13 cellular contexts compared by ENCODE assay signal in genomic region chr7:143300959-143301617, GRCh38. TPM values are rescaled to one million over a fixed set of nuclear protein-coding genes. Genes with fewer than 3 reads are reported as not detected.
DNase-seq lines count a peak whose midpoint lies in the region; ATAC-seq and TF ChIP-seq lines count a peak whose summit lies in the region.
"Had no signal": no experiment of that assay in that cellular context is flagged by ENCODE, and none has a peak within 500 bp of the region (broad histone marks: within the 10 kb centered on the region; RNA-seq: fewer than 3 reads in every experiment).

No MANE protein-coding gene starts in this region.

- no TSS peak for BruUV-seq in PC-9 (replicated peaks; lab: Mats Ljungman, UMichigan)

- no peaks in the 10 kb centered on the region for H3K79me2 ChIP-seq in PC-9 (ENCODE audit: low read depth)

- 0 out of 2 replicates have a peak, but pooled peaks cover 4% of the 10 kb centered on the region for H4K20me1 ChIP-seq in PC-9 (ENCODE audit: insufficient read depth)

- no peak for TF ChIP-seq POLR2A in spleen (IDR thresholded peaks at IDR 0.05)

- peak overlapping the region; percentile 19; the same call in 1 of the 2 replicates for H3K27ac ChIP-seq in PC-9
- peak overlapping the region in 6 of 8 donors; percentile 18 to 84 (median 72) for H3K27ac ChIP-seq in spleen
- H3K27ac ChIP-seq in endodermal cell (ENCODE audit: low read depth, low read length) = no peak overlapping the region

- H3K4me1 ChIP-seq in PC-9 (replicated peaks; ENCODE audit: insufficient read depth) (no peaks in the 10 kb centered on the region), spleen (peaks cover 0 to 63% (median 24%) of the 10 kb centered on the region in 6 donors), endodermal cell (ENCODE audit: control insufficient read depth, insufficient read depth, low read length) (no peaks in the 10 kb centered on the region)

- H3K9me3 ChIP-seq in PC-9 (ENCODE audit: insufficient read depth, low read depth) (no peaks in the 10 kb centered on the region), spleen (no peaks in the 10 kb centered on the region), endodermal cell (ENCODE audit: control insufficient read depth, low read length) (no peaks in the 10 kb centered on the region)

- POLR2A ChIA-PET in PC-9 (lab: Charles Lee; ENCODE audit: unreplicated experiment) = interaction anchor here (0.6 to 0.8 kb wide), 3 partner anchors 26 to 435 kb away, joined by 3 to 21 read pairs (median 10); no protein-coding TSS in a partner anchor

- no peak for ATAC-seq in HG03457 (IDR thresholded peaks at IDR 0.05; ENCODE audit: unreplicated experiment)

- TF ChIP-seq CTCF in PC-9 (conservative IDR thresholded peaks at IDR 0.05) (no peak), spleen (IDR thresholded peaks at IDR 0.05 in 8 of 11, conservative IDR thresholded peaks at IDR 0.05 in 3 of 11) (no peak), endodermal cell (conservative IDR thresholded peaks at IDR 0.05) (no peak)

- no peak overlapping the region for H3K4me3 ChIP-seq in PC-9
- H3K4me3 ChIP-seq in spleen = peak overlapping the region in 1 of 8 donors; percentile 1
- H3K4me3 ChIP-seq in endodermal cell (ENCODE audit: low read length) = no peak overlapping the region

- H3K4me1 Mint-ChIP-seq in dendritic cell treated with granulocyte-macrophage colony-stimulating factor and Interleukin-4, amounts not matched to agents 40 ng/mL and 50 ng/mL, for 4 days (ENCODE audit: low read depth) = peaks cover 60% of the 10 kb centered on the region
- H3K4me1 Mint-ChIP-seq in endodermal cell = no peaks in the 10 kb centered on the region

- CTCF ChIA-PET in PC-9 (lab: Charles Lee) = no interaction called here

- no peaks in the 10 kb centered on the region for H3K27me3 Mint-ChIP-seq in dendritic cell treated with granulocyte-macrophage colony-stimulating factor and Interleukin-4, amounts not matched to agents 40 ng/mL and 50 ng/mL, for 4 days
- no peaks in the 10 kb centered on the region for H3K27me3 Mint-ChIP-seq in endodermal cell (ENCODE audit: insufficient read depth)

- no peaks in the 10 kb centered on the region for H3K9me2 ChIP-seq in PC-9 (ENCODE audit: insufficient read depth)

- intact Hi-C loops in PC-9 (cut with micrococcal nuclease; ENCODE audit: unreplicated experiment) (loop anchor here (1.0 kb wide), 1 partner anchor 61 kb away; no protein-coding TSS in a partner anchor), spleen (cut with DNase I; ENCODE audit: low total_unique reads) (loop anchor here (5.0 kb wide), 1 partner anchor 59 kb away; no protein-coding TSS in a partner anchor)
- intact Hi-C loops in dendritic cell treated with granulocyte-macrophage colony-stimulating factor and Interleukin-4, amounts not matched to agents 40 ng/mL and 50 ng/mL, for 4 days (cut with micrococcal nuclease) = loop anchor here (10.0 kb wide), 1 partner anchor 296 kb away; no protein-coding TSS in a partner anchor

- no peaks in the 10 kb centered on the region for H3K9me3 Mint-ChIP-seq in dendritic cell treated with granulocyte-macrophage colony-stimulating factor and Interleukin-4, amounts not matched to agents 40 ng/mL and 50 ng/mL, for 4 days
- no peaks in the 10 kb centered on the region for H3K9me3 Mint-ChIP-seq in endodermal cell
- H3K9me3 Mint-ChIP-seq: natural killer cell had no signal

- 43 to 65% (median 50%) methylated on average over 6 of the region's 6 CpGs for WGBS in spleen, 5 donors
- WGBS in endodermal cell (ENCODE audit: insufficient coverage in 1 of 2, insufficient read length in 1 of 2), 2 experiments = 97 to 99% methylated on average over 6 of the region's 6 CpGs

- H3K4me2 ChIP-seq in PC-9 = no peak overlapping the region

- no peak overlapping the region for H2AFZ ChIP-seq in PC-9

- H3K9ac ChIP-seq in endodermal cell (ENCODE audit: extremely low read depth, low read length, poor library complexity, severe bottlenecking) = no peak overlapping the region

- H3K27me3 ChIP-seq in PC-9 (ENCODE audit: insufficient read depth, low read depth) (no peaks in the 10 kb centered on the region), spleen (replicated peaks in 1 of 7) (no peaks in the 10 kb centered on the region), endodermal cell (ENCODE audit: control insufficient read depth, insufficient read depth, low read length, poor library complexity, severe bottlenecking) (no peaks in the 10 kb centered on the region)

- no peak overlapping the region for H3K4me3 Mint-ChIP-seq in dendritic cell treated with granulocyte-macrophage colony-stimulating factor and Interleukin-4, amounts not matched to agents 40 ng/mL and 50 ng/mL, for 4 days
- H3K4me3 Mint-ChIP-seq in endodermal cell = no peak overlapping the region
- H3K4me3 Mint-ChIP-seq: natural killer cell had no signal

- H3F3A ChIP-seq in PC-9 (ENCODE audit: insufficient read depth, low read depth) = peaks cover 40% of the 10 kb centered on the region; the same call in 1 of the 2 replicates

- H3K36me3 ChIP-seq in PC-9 (ENCODE audit: low read depth) = peaks cover 72% of the 10 kb centered on the region
- H3K36me3 ChIP-seq in spleen = peaks cover 6 to 100% (median 84%) of the 10 kb centered on the region in 6 donors
- H3K36me3 ChIP-seq in endodermal cell (ENCODE audit: control insufficient read depth, insufficient read depth, low read length) = peaks cover 95% of the 10 kb centered on the region

- peak overlapping the region; percentile 66 for H3K27ac Mint-ChIP-seq in dendritic cell treated with granulocyte-macrophage colony-stimulating factor and Interleukin-4, amounts not matched to agents 40 ng/mL and 50 ng/mL, for 4 days
- no peak overlapping the region for H3K27ac Mint-ChIP-seq in endodermal cell

- H3K36me3 Mint-ChIP-seq in dendritic cell treated with granulocyte-macrophage colony-stimulating factor and Interleukin-4, amounts not matched to agents 40 ng/mL and 50 ng/mL, for 4 days (ENCODE audit: low read depth) = peaks cover 93% of the 10 kb centered on the region
- H3K36me3 Mint-ChIP-seq in endodermal cell (ENCODE audit: low read depth) = peaks cover 90% of the 10 kb centered on the region

- DNase-seq in HCEC 1CT (peak; percentile 83), PC-9 (no peak), spleen (no peak), T-helper 9 cell (no peak), endodermal cell (no peak), LoVo (ENCODE audit: low spot score) (no peak)
- DNase-seq: anterior cingulate cortex; effector memory CD4-positive, alpha-beta T cell; natural killer cell; NCI-H1417; NCI-H524 treated with DMSO at 0.1 percent for 48 hours had no signal

RNA-seq across cellular contexts. Expression of gene CASP2, which starts 12.9 kb away (rescaled TPM):
- total RNA-seq in PC-9 (2021) = 52.7 and 67.2 TPM in 2 replicates
- 10 to 100 TPM; 32.7 to 51.0 (median 43.8) TPM for total RNA-seq in spleen
- polyA plus RNA-seq in spleen = 10 to 100 TPM in 2 of 3 donors, 1 to 10 TPM in 1; 9.9 to 14.5 (median 12.2) TPM
- 10 to 100 TPM; 47.9 to 48.3 TPM for total RNA-seq in endodermal cell
- polyA plus RNA-seq in endodermal cell (2013, experiment 1 of 2) = 31.1 TPM
- 30.2 TPM for polyA plus RNA-seq in endodermal cell (2013, experiment 2 of 2)

RNA-seq across cellular contexts. Expression of gene CLCN1, which starts 14.8 kb away (rescaled TPM):
- total RNA-seq in PC-9 (2021) = 0.15 TPM in 1 of 2 replicates, not detected in the other
- total RNA-seq in spleen = under 1 TPM in 4 of 7 donors, not detected in 3; 0.07 to 0.54 (median 0.26) TPM
- under 1 TPM; 0.06 to 0.08 (median 0.07) TPM for polyA plus RNA-seq in spleen
- under 1 TPM in 1 of 2 donors, not detected in 1; 0.53 TPM for total RNA-seq in endodermal cell
- polyA plus RNA-seq in endodermal cell (2013, experiment 1 of 2) = not detected
- 0.08 TPM for polyA plus RNA-seq in endodermal cell (2013, experiment 2 of 2)

RNA-seq across cellular contexts. Expression of gene TMEM139, which starts 16.3 kb away (rescaled TPM):
- total RNA-seq in PC-9 (2021) (89.7 and 131 TPM in 2 replicates), spleen (1 to 10 TPM in 4 of 7 donors, under 1 TPM in 3; 0.60 to 2.0 (median 1.2) TPM), endodermal cell (1 to 10 TPM; 1.6 to 2.3 TPM)
- 1 to 10 TPM in 1 of 3 donors, under 1 TPM in 2; 0.52 to 2.3 (median 0.70) TPM for polyA plus RNA-seq in spleen
- polyA plus RNA-seq in endodermal cell (2013, experiment 1 of 2) = 1.00 TPM
- 0.99 TPM for polyA plus RNA-seq in endodermal cell (2013, experiment 2 of 2)
- total RNA-seq: natural killer cell had no signal

RNA-seq across cellular contexts. Expression of gene GSTK1, which starts 37.8 kb away (rescaled TPM):
- total RNA-seq in PC-9 (2021) = 239 and 244 TPM in 2 replicates
- total RNA-seq in spleen = 100 to 1,000 TPM; 194 to 247 (median 231) TPM
- polyA plus RNA-seq in spleen = 100 to 1,000 TPM; 162 to 182 (median 178) TPM
- 10 to 100 TPM; 61.1 to 75.0 TPM for total RNA-seq in endodermal cell
- 69.1 TPM for polyA plus RNA-seq in endodermal cell (2013, experiment 1 of 2)
- polyA plus RNA-seq in endodermal cell (2013, experiment 2 of 2) = 62.2 TPM

Comparison
In these comparisons a context has a peak if more than half of its experiments do, and no peak if none do; other contexts are left out.
1. RNA of gene TMEM139, which starts 16.3 kb away (total RNA-seq): 89.7 to 131 TPM in PC-9; 1.6 to 2.3 TPM in endodermal cell and 0.60 to 2.0 TPM in spleen; every median in the first group is over 10 times any median in the second.